Comparison of ENCODE assay signal across 15 cellular contexts in genomic region chr11:134837887-134838232, GRCh38.
DNase-seq lines count a peak whose midpoint lies in the region; ATAC-seq and TF ChIP-seq lines count a peak whose summit lies in the region.
"Had no signal": no experiment of that assay in that cellular context is flagged by ENCODE, and none has a peak within 500 bp of the region (broad histone marks: within the 10 kb centered on the region; RNA-seq: fewer than 3 reads in every experiment).

No MANE protein-coding gene starts in this region.

- TF ChIP-seq CTCF in esophagus muscularis mucosa (IDR thresholded peaks at IDR 0.05), result no peak
- TF ChIP-seq CTCF in upper lobe of right lung (IDR thresholded peaks at IDR 0.05), result no peak
- TF ChIP-seq CTCF in tibial nerve (IDR thresholded peaks at IDR 0.05), result no peak

- H3K27me3 ChIP-seq in esophagus muscularis mucosa (peaks cover 0 to 28% (median 4%) of the 10 kb centered on the region in 4 donors), trophoblast cell (ENCODE audit: insufficient read depth, low read length) (no peaks in the 10 kb centered on the region), upper lobe of right lung (peaks cover 13% of the 10 kb centered on the region), tibial nerve (no peaks in the 10 kb centered on the region)
- H3K27me3 ChIP-seq: BLaER1 treated with 17β-estradiol and CSF1 and Interleukin-3, amounts not matched to agents 10 nM and 100 nM had no signal

- H3K79me1 ChIP-seq in trophoblast cell (ENCODE audit: low read length), result no peaks in the 10 kb centered on the region

- no peak overlapping the region for H2BK5ac ChIP-seq in trophoblast cell (ENCODE audit: low read depth, low read length, poor library complexity)

- no peak overlapping the region for H4K91ac ChIP-seq in trophoblast cell (ENCODE audit: low read depth, low read length)

- TF ChIP-seq EP300 in esophagus muscularis mucosa (IDR thresholded peaks at IDR 0.05) (no peak), tibial nerve (IDR thresholded peaks at IDR 0.05) (no peak)

- no peak overlapping the region for H3K4me2 ChIP-seq in trophoblast cell (ENCODE audit: low read length)

- peak; percentile 20 for ATAC-seq in activated naive CD8-positive, alpha-beta T cell treated with anti-CD3 and anti-CD28 coated beads, Interleukin-2, amount 50 U/mL, for 24 hours
- ATAC-seq in upper lobe of right lung, result peak; percentile 24
- ATAC-seq: GM12878 had no signal

- no peak overlapping the region for H3K27ac Mint-ChIP-seq in activated naive CD8-positive, alpha-beta T cell treated with anti-CD3 and anti-CD28 coated beads, Interleukin-2, amount 50 U/mL, for 24 hours
- no peak overlapping the region for H3K27ac Mint-ChIP-seq in activated naive CD8-positive, alpha-beta T cell treated with anti-CD3 and anti-CD28 coated beads for 36 hours
- H3K27ac Mint-ChIP-seq: CD4-positive, CD25-positive, alpha-beta regulatory T cell had no signal

- H3K18ac ChIP-seq in trophoblast cell (ENCODE audit: low read length), result no peak overlapping the region

- H3K27ac ChIP-seq in esophagus muscularis mucosa (replicated peaks in 1 of 4) (no peak overlapping the region), trophoblast cell (ENCODE audit: low read depth, low read length) (no peak overlapping the region), upper lobe of right lung (no peak overlapping the region), tibial nerve (no peak overlapping the region)
- H3K27ac ChIP-seq: BLaER1 treated with 17β-estradiol and CSF1 and Interleukin-3, amounts not matched to agents 10 nM and 100 nM had no signal

- no peaks in the 10 kb centered on the region for H3K36me3 Mint-ChIP-seq in activated naive CD8-positive, alpha-beta T cell treated with anti-CD3 and anti-CD28 coated beads, Interleukin-2, amount 50 U/mL, for 24 hours (ENCODE audit: low read depth)
- H3K36me3 Mint-ChIP-seq in activated naive CD8-positive, alpha-beta T cell treated with anti-CD3 and anti-CD28 coated beads for 36 hours, result no peaks in the 10 kb centered on the region
- H3K36me3 Mint-ChIP-seq: CD4-positive, CD25-positive, alpha-beta regulatory T cell had no signal

- peak overlapping the region; percentile 17 for H3K23ac ChIP-seq in trophoblast cell (ENCODE audit: low read length)

- no peak overlapping the region for H3K9ac ChIP-seq in trophoblast cell (ENCODE audit: low read length)
- H3K9ac ChIP-seq: BLaER1 treated with 17β-estradiol and CSF1 and Interleukin-3, amounts not matched to agents 10 nM and 100 nM had no signal

- H3K4me3 Mint-ChIP-seq in activated naive CD8-positive, alpha-beta T cell treated with anti-CD3 and anti-CD28 coated beads, Interleukin-2, amount 50 U/mL, for 24 hours, result no peak overlapping the region
- H3K4me3 Mint-ChIP-seq in activated naive CD8-positive, alpha-beta T cell treated with anti-CD3 and anti-CD28 coated beads for 36 hours, result no peak overlapping the region
- H3K4me3 Mint-ChIP-seq: CD4-positive, CD25-positive, alpha-beta regulatory T cell had no signal

- H3K4me1 ChIP-seq in esophagus muscularis mucosa, result no peaks in the 10 kb centered on the region
- H3K4me1 ChIP-seq in trophoblast cell (ENCODE audit: control insufficient read depth in 1 of 2, insufficient read depth in 2 of 2, low read length in 2 of 2), result no peaks in the 10 kb centered on the region
- no peaks in the 10 kb centered on the region for H3K4me1 ChIP-seq in upper lobe of right lung
- H3K4me1 ChIP-seq in tibial nerve, result no peaks in the 10 kb centered on the region
- H3K4me1 ChIP-seq: HAP-1 had no signal

- no peak overlapping the region for H2AFZ ChIP-seq in trophoblast cell (ENCODE audit: insufficient read depth, low read length, poor library complexity)

- no peak overlapping the region for H2BK12ac ChIP-seq in trophoblast cell (ENCODE audit: low read length)

- peaks cover 10% of the 10 kb centered on the region for H3K27me3 Mint-ChIP-seq in activated naive CD8-positive, alpha-beta T cell treated with anti-CD3 and anti-CD28 coated beads, Interleukin-2, amount 50 U/mL, for 24 hours
- H3K27me3 Mint-ChIP-seq in activated naive CD8-positive, alpha-beta T cell treated with anti-CD3 and anti-CD28 coated beads for 36 hours, result peaks cover 15% of the 10 kb centered on the region
- H3K27me3 Mint-ChIP-seq: CD4-positive, CD25-positive, alpha-beta regulatory T cell had no signal

- no peak overlapping the region for H2AK5ac ChIP-seq in trophoblast cell (ENCODE audit: low read length)

- intact Hi-C loops in esophagus muscularis mucosa (cut with DNase I), result no loop called here
- intact Hi-C loops in upper lobe of right lung (cut with DNase I), result no loop called here

- H3K4me3 ChIP-seq in esophagus muscularis mucosa (no peak overlapping the region), trophoblast cell (ENCODE audit: low read depth, low read length) (no peak overlapping the region), upper lobe of right lung (no peak overlapping the region), tibial nerve (no peak overlapping the region)
- H3K4me3 ChIP-seq: BLaER1 treated with 17β-estradiol and CSF1 and Interleukin-3, amounts not matched to agents 10 nM and 100 nM; GM12878; HAP-1 had no signal

- 82% methylated on average over 6 of the region's 6 CpGs for WGBS in esophagus muscularis mucosa
- no CpG with 5 or more reads among the region's 6 CpGs for WGBS in trophoblast cell (ENCODE audit: extremely low coverage, insufficient coverage, insufficient read length)
- WGBS in tibial nerve, 2 donors, result 73 to 76% methylated on average over 5 to 6 of the region's 6 CpGs

- no peak overlapping the region for H3K4ac ChIP-seq in trophoblast cell (ENCODE audit: low read depth, low read length)

- H3K14ac ChIP-seq in trophoblast cell (ENCODE audit: low read length), result no peak overlapping the region

- TF ChIP-seq POLR2A in esophagus muscularis mucosa (IDR thresholded peaks at IDR 0.05; ENCODE audit: low read depth), result no peak
- TF ChIP-seq POLR2A in tibial nerve (IDR thresholded peaks at IDR 0.05), result no peak

- H4K8ac ChIP-seq in trophoblast cell (ENCODE audit: low read depth, low read length), result no peak overlapping the region

- no peaks in the 10 kb centered on the region for H3K79me2 ChIP-seq in trophoblast cell (ENCODE audit: control insufficient read depth, insufficient read depth, low read length, poor library complexity)

- H3K36me3 ChIP-seq in esophagus muscularis mucosa (no peaks in the 10 kb centered on the region), trophoblast cell (ENCODE audit: control insufficient read depth in 1 of 2, insufficient read depth in 2 of 2, low read length in 2 of 2) (no peaks in the 10 kb centered on the region), upper lobe of right lung (no peaks in the 10 kb centered on the region), tibial nerve (no peaks in the 10 kb centered on the region)
- H3K36me3 ChIP-seq: BLaER1 treated with 17β-estradiol and CSF1 and Interleukin-3, amounts not matched to agents 10 nM and 100 nM; HAP-1 had no signal

- H4K12ac ChIP-seq in trophoblast cell (ENCODE audit: low read depth, low read length), result no peak overlapping the region

- no peak overlapping the region for H2BK120ac ChIP-seq in trophoblast cell (ENCODE audit: insufficient read depth, low read length, poor library complexity)

- H3K9me3 ChIP-seq in esophagus muscularis mucosa (no peaks in the 10 kb centered on the region), trophoblast cell (ENCODE audit: insufficient read depth, low read depth, low read length) (no peaks in the 10 kb centered on the region), upper lobe of right lung (no peaks in the 10 kb centered on the region), tibial nerve (no peaks in the 10 kb centered on the region)
- H3K9me3 ChIP-seq: HAP-1 had no signal

- H3K4me1 Mint-ChIP-seq in activated naive CD8-positive, alpha-beta T cell treated with anti-CD3 and anti-CD28 coated beads, Interleukin-2, amount 50 U/mL, for 24 hours, result no peaks in the 10 kb centered on the region
- no peaks in the 10 kb centered on the region for H3K4me1 Mint-ChIP-seq in activated naive CD8-positive, alpha-beta T cell treated with anti-CD3 and anti-CD28 coated beads for 36 hours
- H3K4me1 Mint-ChIP-seq: CD4-positive, CD25-positive, alpha-beta regulatory T cell had no signal

- H3K9me3 Mint-ChIP-seq in activated naive CD8-positive, alpha-beta T cell treated with anti-CD3 and anti-CD28 coated beads, Interleukin-2, amount 50 U/mL, for 24 hours, result peaks cover 7% of the 10 kb centered on the region
- peaks cover under 1% of the 10 kb centered on the region for H3K9me3 Mint-ChIP-seq in activated naive CD8-positive, alpha-beta T cell treated with anti-CD3 and anti-CD28 coated beads for 36 hours
- H3K9me3 Mint-ChIP-seq: CD4-positive, CD25-positive, alpha-beta regulatory T cell had no signal

- DNase-seq in activated naive CD8-positive, alpha-beta T cell treated with anti-CD3 and anti-CD28 coated beads, Interleukin-2, amount 50 U/mL, for 24 hours, result no peak
- DNase-seq in activated naive CD8-positive, alpha-beta T cell treated with anti-CD3 and anti-CD28 coated beads for 36 hours, result no peak
- DNase-seq in esophagus muscularis mucosa (ENCODE audit: extremely low spot score), result peak; percentile 70
- no peak for DNase-seq in trophoblast cell
- no peak for DNase-seq in upper lobe of right lung
- no peak for DNase-seq in tibial nerve (ENCODE audit: low spot score in 2 of 2)
- DNase-seq in NCI-H146 (lab: John Stamatoyannopoulos, UW), result no peak
- DNase-seq: 8988T; AML-193; CD4-positive, CD25-positive, alpha-beta regulatory T cell; DMS53; GOT3 had no signal
